15 cellular contexts compared by ENCODE assay signal in genomic region chr13:67221630-67222226, GRCh38. TPM values are rescaled to one million over a fixed set of nuclear protein-coding genes. Genes with fewer than 3 reads are reported as not detected.
DNase-seq lines count a peak whose midpoint lies in the region; ATAC-seq, FAIRE-seq and TF ChIP-seq lines count a peak whose summit lies in the region.
"Had no signal": no experiment of that assay in that cellular context is flagged by ENCODE, and none has a peak within 500 bp of the region (broad histone marks: within the 10 kb centered on the region; RNA-seq: fewer than 3 reads in every experiment).

No MANE protein-coding gene starts in this region.

- H3K4me1 ChIP-seq in transverse colon (no peaks in the 10 kb centered on the region), body of pancreas (no peaks in the 10 kb centered on the region)

- H3K27ac ChIP-seq in transverse colon (no peak overlapping the region), body of pancreas (no peak overlapping the region)

- H3K27me3 ChIP-seq in transverse colon (no peaks in the 10 kb centered on the region), body of pancreas (no peaks in the 10 kb centered on the region)

- no peaks in the 10 kb centered on the region for H3K27me3 Mint-ChIP-seq in activated naive CD4-positive, alpha-beta T cell treated with anti-CD3 and anti-CD28 coated beads, Interleukin-2, amount 10 ng/mL, durations not matched to agents 7 days and 5 days

- H3K4me1 Mint-ChIP-seq in activated naive CD4-positive, alpha-beta T cell treated with anti-CD3 and anti-CD28 coated beads, Interleukin-2, amount 10 ng/mL, durations not matched to agents 7 days and 5 days, result no peaks in the 10 kb centered on the region

- CTCF ChIA-PET in activated naive CD4-positive, alpha-beta T cell treated with anti-CD3 and anti-CD28 coated beads, Interleukin-2, amount 10 ng/mL, durations not matched to agents 7 days and 5 days (lab: Charles Lee), result no interaction called here

- no peaks in the 10 kb centered on the region for H3K9me3 Mint-ChIP-seq in activated naive CD4-positive, alpha-beta T cell treated with anti-CD3 and anti-CD28 coated beads, Interleukin-2, amount 10 ng/mL, durations not matched to agents 7 days and 5 days

- no peak overlapping the region for H3K27ac Mint-ChIP-seq in activated naive CD4-positive, alpha-beta T cell treated with anti-CD3 and anti-CD28 coated beads, Interleukin-2, amount 10 ng/mL, durations not matched to agents 7 days and 5 days

- peak; percentile 15 for FAIRE-seq in GM18507 (lab: Jason Lieb, UNC)
- FAIRE-seq: GM12892, small intestine had no signal

- no peaks in the 10 kb centered on the region for H3K9me3 ChIP-seq in transverse colon
- no peaks in the 10 kb centered on the region for H3K9me3 ChIP-seq in body of pancreas

- H3K36me3 ChIP-seq in transverse colon (no peaks in the 10 kb centered on the region), body of pancreas (replicated peaks in 1 of 2; ENCODE audit: insufficient read depth in 1 of 2, low read depth in 2 of 2) (no peaks in the 10 kb centered on the region)

- TF ChIP-seq CTCF in transverse colon (IDR thresholded peaks at IDR 0.05) (no peak), body of pancreas (IDR thresholded peaks at IDR 0.05) (no peak)

- in situ Hi-C loops in transverse colon (cut with MboI; ENCODE audit: low pct_ligation_motif_present in 1 of 4, low pct_unique_long_range_greater_than_20kb in 1 of 4, low sequenced_read_pairs in 3 of 4), result no loop called here

- intact Hi-C loops in transverse colon (cut with DNase I; ENCODE audit: low total_unique reads) (no loop called here), body of pancreas (cut with DNase I) (no loop called here)

- no peak for TF ChIP-seq EP300 in transverse colon (IDR thresholded peaks at IDR 0.05; ENCODE audit: low read depth)

- no peaks in the 10 kb centered on the region for H3K36me3 Mint-ChIP-seq in activated naive CD4-positive, alpha-beta T cell treated with anti-CD3 and anti-CD28 coated beads, Interleukin-2, amount 10 ng/mL, durations not matched to agents 7 days and 5 days

- ATAC-seq in GM21528 (IDR thresholded peaks at IDR 0.05; ENCODE audit: low FRiP score, unreplicated experiment) (peak; percentile 44), body of pancreas (no peak)

- H3K4me3 ChIP-seq in transverse colon (no peak overlapping the region), body of pancreas (no peak overlapping the region)

- 48 to 59% methylated on average over 3 of the region's 3 CpGs for WGBS in transverse colon (ENCODE audit: low coverage in 1 of 2), 2 donors
- WGBS in body of pancreas, 2 donors, result 39 to 44% methylated on average over 3 of the region's 3 CpGs

- TF ChIP-seq POLR2A in transverse colon (IDR thresholded peaks at IDR 0.05) (no peak), body of pancreas (IDR thresholded peaks at IDR 0.05) (no peak)

- no peak overlapping the region for H3K4me3 Mint-ChIP-seq in activated naive CD4-positive, alpha-beta T cell treated with anti-CD3 and anti-CD28 coated beads, Interleukin-2, amount 10 ng/mL, durations not matched to agents 7 days and 5 days

- DNase-seq in GM18507 (ENCODE audit: extremely low spot score, insufficient read length, low read depth) (no peak), NCI-H1694 treated with DMSO at 0.1 percent for 48 hours (lab: John Stamatoyannopoulos, UW) (peak; percentile 48), myocyte (ENCODE audit: low read depth) (peak; percentile 58), transverse colon (no peak), body of pancreas (no peak)
- DNase-seq in activated effector memory CD4-positive, alpha-beta T cell treated with anti-CD3 and anti-CD28 coated beads, Interleukin-2, amount 50 U/mL, for 16 hours, result no peak
- no peak for DNase-seq in activated naive CD4-positive, alpha-beta T cell treated with anti-CD3 and anti-CD28 coated beads, Interleukin-2, amount 10 ng/mL, durations not matched to agents 7 days and 5 days
- DNase-seq: activated CD4-positive, CD25-positive, alpha-beta regulatory T cell treated with anti-CD3 and anti-CD28 coated beads, Interleukin-2, amount 50 U/mL, for 72 hours; COR-L47; GOT3; NCI-H1930; small intestine had no signal

RNA-seq across cellular contexts. Expression of gene PCDH9, which starts 8.4 kb away (rescaled TPM):
- total RNA-seq in myocyte (10.0 and 13.9 TPM in 2 replicates), transverse colon (1 to 10 TPM in 3 of 4 donors, under 1 TPM in 1; 0.37 to 2.4 (median 1.5) TPM), body of pancreas (1 to 10 TPM; 3.6 to 3.9 TPM)
- polyA plus RNA-seq in myocyte (2012), result 3.6 TPM
- total RNA-seq: HT-29 had no signal

Comparison
In these comparisons a context has a peak if more than half of its experiments do, and no peak if none do; other contexts are left out.
1. DNase-seq: peak in NCI-H1694 treated with DMSO at 0.1 percent for 48 hours (single experiment) and myocyte (single experiment); none in GM18507 (single experiment), activated effector memory CD4-positive, alpha-beta T cell treated with anti-CD3 and anti-CD28 coated beads, Interleukin-2, amount 50 U/mL, for 16 hours (single experiment), transverse colon (single experiment), body of pancreas (0 of 4) and activated naive CD4-positive, alpha-beta T cell treated with anti-CD3 and anti-CD28 coated beads, Interleukin-2, amount 10 ng/mL, durations not matched to agents 7 days and 5 days (single experiment).